ENCODE assay signal across 9 cellular contexts in genomic region chr10:97850446-97850845, GRCh38. TPM values are rescaled to one million over a fixed set of nuclear protein-coding genes. Genes with fewer than 3 reads are reported as not detected.
DNase-seq lines count a peak whose midpoint lies in the region; ATAC-seq and TF ChIP-seq lines count a peak whose summit lies in the region.
"Had no signal": no experiment of that assay in that cellular context is flagged by ENCODE, and none has a peak within 500 bp of the region (broad histone marks: within the 10 kb centered on the region; RNA-seq: fewer than 3 reads in every experiment).

No MANE protein-coding gene starts in this region.

- no peaks in the 10 kb centered on the region for H3K36me3 Mint-ChIP-seq in activated B cell treated with CpG ODN at 0.5 μM for 24 hours (ENCODE audit: low read depth)
- peaks cover 0 to 1% (median 0%) of the 10 kb centered on the region in 3 donors for H3K36me3 Mint-ChIP-seq in immature natural killer cell
- no peaks in the 10 kb centered on the region for H3K36me3 Mint-ChIP-seq in type B pancreatic cell

- peaks cover 40% of the 10 kb centered on the region for H3K27me3 Mint-ChIP-seq in activated B cell treated with CpG ODN at 0.5 μM for 24 hours
- peaks cover 0 to 6% (median 3%) of the 10 kb centered on the region in 3 donors for H3K27me3 Mint-ChIP-seq in immature natural killer cell (ENCODE audit: low read depth in 3 of 3)
- peaks cover 58% of the 10 kb centered on the region for H3K27me3 Mint-ChIP-seq in type B pancreatic cell

- H2AFZ ChIP-seq in Karpas-422 (ENCODE audit: low read length) = no peak overlapping the region

- DNase-seq in right cardiac atrium = no peak
- DNase-seq in left ventricle myocardium superior = no peak
- DNase-seq in activated B cell treated with CpG ODN at 0.5 μM for 24 hours = no peak
- DNase-seq in immature natural killer cell = peak in 2 of 3 donors; percentile 7 to 11
- DNase-seq in type B pancreatic cell (ENCODE audit: extremely low spot score, unreplicated experiment) = no peak
- DNase-seq in Karpas-422 = no peak
- no peak for DNase-seq in NCI-H2171 treated with DMSO at 0.1 percent for 48 hours (lab: John Stamatoyannopoulos, UW)
- DNase-seq: NCI-H2171 had no signal

- peaks cover 3% of the 10 kb centered on the region for H3K4me1 ChIP-seq in right cardiac atrium (ENCODE audit: control insufficient read depth, insufficient read depth, low read length)
- H3K4me1 ChIP-seq in Karpas-422 (ENCODE audit: low read length) = peaks cover 10% of the 10 kb centered on the region

- TF ChIP-seq CTCF in activated B cell treated with CpG ODN at 0.5 μM for 24 hours (IDR thresholded peaks at IDR 0.05) (no peak), type B pancreatic cell (conservative IDR thresholded peaks at IDR 0.05) (no peak)

- POLR2A ChIA-PET in activated B cell treated with CpG ODN at 0.5 μM for 24 hours (lab: Charles Lee) = interaction anchor here (0.7 kb wide), 1 partner anchor 113 kb away, joined by 5 read pairs; the partner anchor contains the start of gene ZFYVE27

- H3K79me2 ChIP-seq in Karpas-422 (ENCODE audit: low read length) = no peaks in the 10 kb centered on the region

- no peak overlapping the region for H3K27ac Mint-ChIP-seq in activated B cell treated with CpG ODN at 0.5 μM for 24 hours
- H3K27ac Mint-ChIP-seq in immature natural killer cell = peak overlapping the region in 3 of 6 donors; percentile 49 to 74 (median 69)
- H3K27ac Mint-ChIP-seq in type B pancreatic cell = no peak overlapping the region

- WGBS in right cardiac atrium = 16% methylated on average over 13 of the region's 13 CpGs

- H3K36me3 ChIP-seq in Karpas-422 (ENCODE audit: insufficient read depth, low read length) = no peaks in the 10 kb centered on the region

- CTCF ChIA-PET in activated B cell treated with CpG ODN at 0.5 μM for 24 hours (lab: Charles Lee) = interaction anchor here (1.1 kb wide), 1 partner anchor 23 kb away, joined by 3 read pairs; no protein-coding TSS in a partner anchor

- no peak overlapping the region for H3K9ac ChIP-seq in Karpas-422 (ENCODE audit: low read length)

- no peaks in the 10 kb centered on the region for H3K9me3 Mint-ChIP-seq in activated B cell treated with CpG ODN at 0.5 μM for 24 hours
- no peaks in the 10 kb centered on the region for H3K9me3 Mint-ChIP-seq in immature natural killer cell
- no peaks in the 10 kb centered on the region for H3K9me3 Mint-ChIP-seq in type B pancreatic cell

- intact Hi-C loops in right cardiac atrium (cut with DNase I) (no loop called here), left ventricle myocardium superior (cut with micrococcal nuclease) (no loop called here), activated B cell treated with CpG ODN at 0.5 μM for 24 hours (cut with micrococcal nuclease) (no loop called here)

- H3K9me3 ChIP-seq in right cardiac atrium (ENCODE audit: control insufficient read depth, low read length) (no peaks in the 10 kb centered on the region), Karpas-422 (ENCODE audit: low read length) (no peaks in the 10 kb centered on the region)

- no peak overlapping the region for H3K4me2 ChIP-seq in Karpas-422 (ENCODE audit: low read depth, low read length, poor library complexity, severe bottlenecking)

- no peaks in the 10 kb centered on the region for H4K20me1 ChIP-seq in Karpas-422 (ENCODE audit: insufficient read depth, low read depth, low read length)

- peaks cover 10% of the 10 kb centered on the region for H3K4me1 Mint-ChIP-seq in activated B cell treated with CpG ODN at 0.5 μM for 24 hours
- H3K4me1 Mint-ChIP-seq in immature natural killer cell = peaks cover 25 to 27% of the 10 kb centered on the region in 2 donors
- no peaks in the 10 kb centered on the region for H3K4me1 Mint-ChIP-seq in type B pancreatic cell (ENCODE audit: unreplicated experiment)

- H3K27ac ChIP-seq in right cardiac atrium (ENCODE audit: low read length) = no peak overlapping the region
- no peak overlapping the region for H3K27ac ChIP-seq in Karpas-422 (ENCODE audit: low read length)

- ATAC-seq in right cardiac atrium (no peak), left ventricle myocardium superior (no peak), activated B cell treated with CpG ODN at 0.5 μM for 24 hours (ENCODE audit: low read depth) (no peak), HG02884 (IDR thresholded peaks at IDR 0.05; ENCODE audit: unreplicated experiment) (no peak)

- H3K4me3 ChIP-seq in right cardiac atrium (ENCODE audit: low read length) (peak overlapping the region; percentile 58), Karpas-422 (ENCODE audit: low read length) (no peak overlapping the region)

- no peaks in the 10 kb centered on the region for H3K9me2 ChIP-seq in Karpas-422 (replicated peaks; ENCODE audit: insufficient read depth, low read length)

- H3K27me3 ChIP-seq in right cardiac atrium (ENCODE audit: control insufficient read depth, insufficient read depth) (no peaks in the 10 kb centered on the region), Karpas-422 (ENCODE audit: low read length) (no peaks in the 10 kb centered on the region)

- peak overlapping the region; percentile 70 for H3K4me3 Mint-ChIP-seq in activated B cell treated with CpG ODN at 0.5 μM for 24 hours
- peak overlapping the region; percentile 79 to 84 (median 82) for H3K4me3 Mint-ChIP-seq in immature natural killer cell
- peak overlapping the region; percentile 78 for H3K4me3 Mint-ChIP-seq in type B pancreatic cell

RNA-seq across cellular contexts. Expression of gene GOLGA7B, which starts 0.8 kb away (rescaled TPM):
- total RNA-seq in right cardiac atrium (10 to 100 TPM in 1 of 4 donors, 1 to 10 TPM in 3; 4.1 to 11.7 (median 7.0) TPM), left ventricle myocardium superior (not detected), activated B cell treated with CpG ODN at 0.5 μM for 24 hours (0.04 TPM in 1 of 2 replicates, not detected in the other), type B pancreatic cell (ENCODE audit: low replicate concordance) (0.41 and 0.52 TPM in 2 replicates)
- polyA plus RNA-seq in right cardiac atrium (5.3 TPM), immature natural killer cell (under 1 TPM; 0.09 to 0.27 (median 0.17) TPM)
- total RNA-seq in Karpas-422 (2014; rRNA removed; shearing (Covaris generic); ENCODE audit: low replicate concordance) = not detected in 2 replicates

Comparison
In these comparisons a context has a peak if more than half of its experiments do, and no peak if none do; other contexts are left out.
1. DNase-seq: peak in immature natural killer cell (2 of 3); none in right cardiac atrium (0 of 3), left ventricle myocardium superior (single experiment), activated B cell treated with CpG ODN at 0.5 μM for 24 hours (single experiment), type B pancreatic cell (single experiment), Karpas-422 (single experiment) and NCI-H2171 treated with DMSO at 0.1 percent for 48 hours (single experiment).
2. Peak in every context shown above with its lines, with median percentiles within 50 percentile points of each other: H3K4me3 Mint-ChIP-seq.